Comparison of ENCODE assay signal across 25 cellular contexts in the genomic region with DNA sequence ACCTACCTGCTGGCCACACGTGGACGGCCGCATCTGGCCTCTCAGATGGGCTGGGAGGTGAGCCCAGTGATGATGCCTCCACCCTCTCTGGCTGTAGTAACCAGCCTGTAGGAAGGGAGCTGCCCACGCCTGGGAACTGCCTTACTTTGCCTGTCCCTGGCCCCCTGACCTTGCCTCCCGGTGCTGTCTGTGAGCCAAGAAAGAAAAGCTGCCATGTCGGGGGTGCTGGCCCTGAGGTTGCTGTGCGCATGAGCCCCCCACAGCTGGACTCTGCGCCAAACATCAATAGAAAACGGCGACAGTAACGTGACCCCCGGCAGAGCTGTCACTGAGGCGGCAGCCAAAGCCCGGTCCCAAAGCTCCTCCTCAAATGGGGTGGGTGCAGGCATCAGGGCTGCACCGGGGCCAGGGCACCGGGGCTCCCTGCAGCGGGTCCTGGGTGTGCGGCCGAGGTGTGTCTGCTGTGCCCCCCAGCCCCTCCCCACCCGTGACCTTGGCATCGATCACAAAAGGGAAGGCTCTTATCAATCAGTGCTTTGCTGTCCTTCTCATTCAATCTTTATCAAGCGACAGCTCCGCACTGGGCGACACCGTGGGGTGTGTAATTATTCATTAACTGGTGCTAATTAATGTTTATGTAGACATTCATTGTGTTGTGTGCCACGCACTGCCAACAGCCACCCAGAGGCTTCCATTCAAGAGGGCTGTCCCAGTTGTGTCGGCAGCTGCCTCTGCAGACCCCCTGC. TPM values are rescaled to one million over a fixed set of nuclear protein-coding genes. Genes with fewer than 3 reads are reported as not detected.
DNase-seq lines count a peak whose midpoint lies in the region; ATAC-seq and TF ChIP-seq lines count a peak whose summit lies in the region.
"Had no signal": no experiment of that assay in that cellular context is flagged by ENCODE, and none has a peak within 500 bp of the region (broad histone marks: within the 10 kb centered on the region; RNA-seq: fewer than 3 reads in every experiment).

No MANE protein-coding gene starts in this region.

- 48 to 62% (median 57%) methylated on average over 23 to 27 of the region's 27 CpGs for WGBS in spleen, 5 donors

- H3K4me3 ChIP-seq in NT2/D1 (ENCODE audit: insufficient read length, low read depth) = no peak overlapping the region
- no peak overlapping the region for H3K4me3 ChIP-seq in spleen
- H3K4me3 ChIP-seq: ascending aorta, HAP-1, SJCRH30, tibial nerve had no signal

- H3K9me3 ChIP-seq in NT2/D1 (ENCODE audit: insufficient read depth, low read length) (no peaks in the 10 kb centered on the region), spleen (peaks cover 0 to 1% (median 0%) of the 10 kb centered on the region in 8 donors)
- H3K9me3 ChIP-seq: ascending aorta, HAP-1, SJCRH30, tibial nerve had no signal

- H3K9ac ChIP-seq in NT2/D1 (ENCODE audit: insufficient read length, low read depth) = peak overlapping the region; percentile 10

- no peaks in the 10 kb centered on the region for H3K36me3 ChIP-seq in NT2/D1 (ENCODE audit: insufficient read depth, insufficient read length, low read length)
- no peaks in the 10 kb centered on the region for H3K36me3 ChIP-seq in spleen
- H3K36me3 ChIP-seq: ascending aorta, HAP-1, SJCRH30, tibial nerve had no signal

- TF ChIP-seq POLR2A in spleen (IDR thresholded peaks at IDR 0.05) = no peak

- peaks cover 5% of the 10 kb centered on the region for H3K27me3 Mint-ChIP-seq in activated T-helper 1 cell treated with anti-CD3 and anti-CD28 coated beads, Interleukin-12 subunit alpha, Interleukin-12 subunit beta, Interleukin-2, Interleukin-4 antibody, amounts not matched to agents 30 ng/mL and 10 ng/mL and 1 ng/mL, durations not matched to agents 14 hours and 24 hours and 36 hours (ENCODE audit: insufficient read depth)
- H3K27me3 Mint-ChIP-seq: activated naive CD4-positive, alpha-beta T cell treated with anti-CD3 and anti-CD28 coated beads, Interleukin-2, amount 50 U/mL, for 24 hours had no signal

- intact Hi-C loops in Right ventricle myocardium superior (cut with DNase I) = no loop called here
- intact Hi-C loops in cardiac septum (cut with DNase I) = no loop called here
- intact Hi-C loops in spleen (cut with DNase I; ENCODE audit: low total_unique reads) = no loop called here
- intact Hi-C loops in activated T-helper 1 cell treated with anti-CD3 and anti-CD28 coated beads, Interleukin-12 subunit alpha, Interleukin-12 subunit beta, Interleukin-2, Interleukin-4 antibody, amounts not matched to agents 30 ng/mL and 10 ng/mL and 1 ng/mL, durations not matched to agents 14 hours and 24 hours and 36 hours (cut with micrococcal nuclease) = no loop called here

- H3K4me1 ChIP-seq in NT2/D1 (ENCODE audit: insufficient read depth, insufficient read length) (no peaks in the 10 kb centered on the region), spleen (peaks cover 10 to 34% (median 14%) of the 10 kb centered on the region in 6 donors)
- H3K4me1 ChIP-seq: ascending aorta, HAP-1, SJCRH30 had no signal

- peak; percentile 36 for DNase-seq in Right ventricle myocardium superior
- DNase-seq in cardiac septum (ENCODE audit: low spot score) = no peak
- no peak for DNase-seq in NT2/D1 (ENCODE audit: low read depth, low spot score)
- no peak for DNase-seq in left lobe of liver (ENCODE audit: low spot score)
- peak; percentile 70 for DNase-seq in spleen
- DNase-seq in activated T-helper 1 cell treated with anti-CD3 and anti-CD28 coated beads, Interleukin-12 subunit alpha, Interleukin-12 subunit beta, Interleukin-2, Interleukin-4 antibody, amounts not matched to agents 30 ng/mL and 10 ng/mL and 1 ng/mL, durations not matched to agents 14 hours and 24 hours and 36 hours (ENCODE audit: low spot score) = no peak
- DNase-seq in SIG-M5 (lab: John Stamatoyannopoulos, UW) = no peak
- DNase-seq: activated CD4-positive, alpha-beta T cell treated with anti-CD3 and anti-CD28 coated beads for 48 hours; activated CD8-positive, alpha-beta memory T cell treated with anti-CD3 and anti-CD28 coated beads, Interleukin-2, amount 10 ng/mL, durations not matched to agents 7 days and 5 days; DMS 273 treated with DMSO at 0.1 percent for 48 hours; Kasumi-1; naive B cell; NCI-H2029; NCI-H226; NCI-H82; SJCRH30 had no signal

- H3K27ac Mint-ChIP-seq in activated T-helper 1 cell treated with anti-CD3 and anti-CD28 coated beads, Interleukin-12 subunit alpha, Interleukin-12 subunit beta, Interleukin-2, Interleukin-4 antibody, amounts not matched to agents 30 ng/mL and 10 ng/mL and 1 ng/mL, durations not matched to agents 14 hours and 24 hours and 36 hours = no peak overlapping the region
- H3K27ac Mint-ChIP-seq: activated CD8-positive, alpha-beta memory T cell treated with anti-CD3 and anti-CD28 coated beads, Interleukin-2, amount 10 ng/mL, durations not matched to agents 7 days and 5 days; activated naive CD4-positive, alpha-beta T cell treated with anti-CD3 and anti-CD28 coated beads, Interleukin-2, amount 50 U/mL, for 24 hours; memory B cell; stimulated activated naive CD8-positive, alpha-beta T cell treated with anti-CD3 and anti-CD28 coated beads, Interleukin-15, Interleukin-2, amounts not matched to agents 100 ng/mL and 50 ng/mL, for 24 hours; T-cell had no signal

- no peaks in the 10 kb centered on the region for H3K9me3 Mint-ChIP-seq in activated T-helper 1 cell treated with anti-CD3 and anti-CD28 coated beads, Interleukin-12 subunit alpha, Interleukin-12 subunit beta, Interleukin-2, Interleukin-4 antibody, amounts not matched to agents 30 ng/mL and 10 ng/mL and 1 ng/mL, durations not matched to agents 14 hours and 24 hours and 36 hours
- H3K9me3 Mint-ChIP-seq: activated naive CD4-positive, alpha-beta T cell treated with anti-CD3 and anti-CD28 coated beads, Interleukin-2, amount 50 U/mL, for 24 hours; central memory CD8-positive, alpha-beta T cell; stimulated activated naive CD8-positive, alpha-beta T cell treated with anti-CD3 and anti-CD28 coated beads, Interleukin-15, Interleukin-2, amounts not matched to agents 100 ng/mL and 50 ng/mL, for 24 hours; T-cell had no signal

- no peak overlapping the region for H3K27ac ChIP-seq in spleen
- H3K27ac ChIP-seq: ascending aorta, SJCRH30 had no signal

- H3K36me3 Mint-ChIP-seq in activated T-helper 1 cell treated with anti-CD3 and anti-CD28 coated beads, Interleukin-12 subunit alpha, Interleukin-12 subunit beta, Interleukin-2, Interleukin-4 antibody, amounts not matched to agents 30 ng/mL and 10 ng/mL and 1 ng/mL, durations not matched to agents 14 hours and 24 hours and 36 hours (ENCODE audit: low read depth) = no peaks in the 10 kb centered on the region
- H3K36me3 Mint-ChIP-seq: activated CD8-positive, alpha-beta memory T cell treated with anti-CD3 and anti-CD28 coated beads, Interleukin-2, amount 10 ng/mL, durations not matched to agents 7 days and 5 days; activated naive CD4-positive, alpha-beta T cell treated with anti-CD3 and anti-CD28 coated beads, Interleukin-2, amount 50 U/mL, for 24 hours; T-cell had no signal

- H3K27me3 ChIP-seq in NT2/D1 (ENCODE audit: insufficient read depth, insufficient read length) (no peaks in the 10 kb centered on the region), spleen (replicated peaks in 1 of 7) (peaks cover 0 to 79% (median 52%) of the 10 kb centered on the region in 7 donors)
- H3K27me3 ChIP-seq: ascending aorta, SJCRH30 had no signal

- TF ChIP-seq CTCF in spleen (IDR thresholded peaks at IDR 0.05 in 8 of 11, conservative IDR thresholded peaks at IDR 0.05 in 3 of 11) = no peak

- ATAC-seq in Right ventricle myocardium superior (ENCODE audit: poor library complexity) (no peak), left lobe of liver (peak; percentile 8), GM18867 (IDR thresholded peaks at IDR 0.05; ENCODE audit: unreplicated experiment) (no peak)
- ATAC-seq: activated CD8-positive, alpha-beta memory T cell treated with anti-CD3 and anti-CD28 coated beads, Interleukin-2, amount 10 ng/mL, durations not matched to agents 7 days and 5 days; T-cell had no signal

- H3K4me1 Mint-ChIP-seq in activated T-helper 1 cell treated with anti-CD3 and anti-CD28 coated beads, Interleukin-12 subunit alpha, Interleukin-12 subunit beta, Interleukin-2, Interleukin-4 antibody, amounts not matched to agents 30 ng/mL and 10 ng/mL and 1 ng/mL, durations not matched to agents 14 hours and 24 hours and 36 hours (ENCODE audit: low read depth) = peaks cover 7% of the 10 kb centered on the region

- H3K4me3 Mint-ChIP-seq in activated T-helper 1 cell treated with anti-CD3 and anti-CD28 coated beads, Interleukin-12 subunit alpha, Interleukin-12 subunit beta, Interleukin-2, Interleukin-4 antibody, amounts not matched to agents 30 ng/mL and 10 ng/mL and 1 ng/mL, durations not matched to agents 14 hours and 24 hours and 36 hours = no peak overlapping the region
- H3K4me3 Mint-ChIP-seq: activated CD8-positive, alpha-beta memory T cell treated with anti-CD3 and anti-CD28 coated beads, Interleukin-2, amount 10 ng/mL, durations not matched to agents 7 days and 5 days; activated naive CD4-positive, alpha-beta T cell treated with anti-CD3 and anti-CD28 coated beads, Interleukin-2, amount 50 U/mL, for 24 hours; central memory CD8-positive, alpha-beta T cell; memory B cell; naive B cell; stimulated activated naive CD8-positive, alpha-beta T cell treated with anti-CD3 and anti-CD28 coated beads, Interleukin-15, Interleukin-2, amounts not matched to agents 100 ng/mL and 50 ng/mL, for 24 hours; T-cell had no signal

RNA-seq across cellular contexts. Expression of a gene that starts 15.4 kb away (rescaled TPM):
- total RNA-seq in Right ventricle myocardium superior = 0.91 TPM
- total RNA-seq in cardiac septum = 1.0 TPM
- total RNA-seq in left lobe of liver = 0.81 TPM
- 1 to 10 TPM; 1.0 to 3.2 (median 1.3) TPM for total RNA-seq in spleen
- polyA plus RNA-seq in spleen = 1 to 10 TPM; 1.5 to 1.8 (median 1.5) TPM
- 2.3 and 3.0 TPM in 2 replicates for total RNA-seq in activated T-helper 1 cell treated with anti-CD3 and anti-CD28 coated beads, Interleukin-12 subunit alpha, Interleukin-12 subunit beta, Interleukin-2, Interleukin-4 antibody, amounts not matched to agents 30 ng/mL and 10 ng/mL and 1 ng/mL, durations not matched to agents 14 hours and 24 hours and 36 hours

Comparison
In these comparisons a context has a peak if more than half of its experiments do, and no peak if none do; other contexts are left out.
1. DNase-seq: peak in Right ventricle myocardium superior (single experiment) and spleen (single experiment); none in cardiac septum (single experiment), NT2/D1 (single experiment), left lobe of liver (single experiment), activated T-helper 1 cell treated with anti-CD3 and anti-CD28 coated beads, Interleukin-12 subunit alpha, Interleukin-12 subunit beta, Interleukin-2, Interleukin-4 antibody, amounts not matched to agents 30 ng/mL and 10 ng/mL and 1 ng/mL, durations not matched to agents 14 hours and 24 hours and 36 hours (single experiment) and SIG-M5 (single experiment).